In genomic region chr11:119942021-119942420, GRCh38 we compare ENCODE assay signal across 1 cellular context.
TF ChIP-seq lines count a peak whose summit lies in the region.

No MANE protein-coding gene starts in this region.

TF ChIP-seq in HCT116, 20 proteins besides CTCF, POLR2A, EP300 and RAD21 (continued from another document):
- TF ChIP-seq REST (IDR thresholded peaks at IDR 0.05; ENCODE audit: low read depth): no peak
- TF ChIP-seq ZFX (IDR thresholded peaks at IDR 0.05): no peak
- no peak for TF ChIP-seq ZNF274 (IDR thresholded peaks at IDR 0.05; ENCODE audit: low read depth, low read length)
- TF ChIP-seq EZH2phosphoT487 (IDR thresholded peaks at IDR 0.05; ENCODE audit: borderline replicate concordance): no peak
